Comparison of ENCODE assay signal across 19 cellular contexts in the genomic region with DNA sequence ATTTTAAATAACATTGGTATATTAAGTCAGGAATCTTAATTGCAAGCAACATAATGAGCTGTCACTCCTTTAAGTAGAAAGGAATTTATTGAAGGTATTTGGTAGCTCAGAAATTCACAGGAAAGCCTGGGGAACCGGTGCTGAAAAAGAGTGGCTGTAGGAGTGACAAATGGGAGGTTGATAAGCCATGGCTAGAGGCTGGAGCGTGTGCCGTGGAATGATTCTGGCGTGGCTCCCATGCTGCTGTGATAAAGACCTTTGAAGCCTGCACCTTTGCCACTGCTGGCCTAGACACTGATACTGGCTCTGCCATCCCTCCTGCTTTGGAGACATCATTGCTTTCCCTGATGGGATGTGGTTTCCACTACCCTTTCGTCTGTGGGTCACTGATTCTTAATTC.
"Had no signal": no experiment of that assay in that cellular context is flagged by ENCODE, and none has a peak within 500 bp of the region (broad histone marks: within the 10 kb centered on the region; RNA-seq: fewer than 3 reads in every experiment).

No MANE protein-coding gene starts in this region.

- H3K4me3 Mint-ChIP-seq: activated B cell treated with CpG ODN at 0.5 μM for 24 hours; activated CD4-positive, alpha-beta T cell treated with anti-CD3 and anti-CD28 coated beads for 36 hours; activated naive CD8-positive, alpha-beta T cell; activated T-cell treated with anti-CD3 and anti-CD28 coated beads, Interleukin-2, amount 50 U/mL, for 4 hours; naive thymus-derived CD8-positive, alpha-beta T cell; stimulated activated naive CD8-positive, alpha-beta T cell treated with anti-CD3 and anti-CD28 coated beads, Interleukin-15, amount 100 ng/mL, for 72 hours; T-helper 17 cell had no signal

- H3K27me3 ChIP-seq: tibial artery had no signal

- ATAC-seq: activated CD4-positive, alpha-beta T cell treated with anti-CD3 and anti-CD28 coated beads for 36 hours; activated T-cell treated with anti-CD3 and anti-CD28 coated beads, Interleukin-2, amount 50 U/mL, for 4 hours; lower lobe of right lung; naive thymus-derived CD8-positive, alpha-beta T cell; right cardiac atrium; stimulated activated naive CD8-positive, alpha-beta T cell treated with anti-CD3 and anti-CD28 coated beads, Interleukin-15, amount 100 ng/mL, for 72 hours; T-helper 17 cell had no signal

- H3K27ac Mint-ChIP-seq: activated B cell treated with CpG ODN at 0.5 μM for 24 hours; activated CD4-positive, alpha-beta T cell treated with anti-CD3 and anti-CD28 coated beads for 36 hours; activated naive CD8-positive, alpha-beta T cell; activated T-helper 2 cell treated with anti-CD3 and anti-CD28 coated beads, Interferon-gamma antibody, Interleukin-2, Interleukin-4, amounts not matched to agents 10 μg/mL and 5 μg/mL and 100 μg/mL, durations not matched to agents 14 hours and 24 hours and 36 hours; T-helper 17 cell had no signal

- H3K27me3 Mint-ChIP-seq: activated B cell treated with CpG ODN at 0.5 μM for 24 hours; activated CD4-positive, alpha-beta T cell treated with anti-CD3 and anti-CD28 coated beads for 36 hours; activated naive CD8-positive, alpha-beta T cell; naive thymus-derived CD8-positive, alpha-beta T cell; stimulated activated naive CD8-positive, alpha-beta T cell treated with anti-CD3 and anti-CD28 coated beads, Interleukin-15, amount 100 ng/mL, for 72 hours; T-helper 17 cell had no signal

- H3K9me3 ChIP-seq: lower lobe of right lung, prostate gland, tibial artery had no signal

- H3K4me1 Mint-ChIP-seq: activated CD4-positive, alpha-beta T cell treated with anti-CD3 and anti-CD28 coated beads for 36 hours; T-helper 17 cell had no signal

- H3K4me1 ChIP-seq: lower lobe of right lung, prostate gland, tibial artery had no signal

- H3K36me3 ChIP-seq: lower lobe of right lung, prostate gland, tibial artery had no signal

- H3K4me3 ChIP-seq: lower lobe of right lung, prostate gland, skin epidermis, tibial artery had no signal

- H3K27ac ChIP-seq: lower lobe of right lung, prostate gland, skin epidermis, tibial artery had no signal

- DNase-seq: activated B cell treated with CpG ODN at 0.5 μM for 24 hours; activated CD4-positive, alpha-beta T cell treated with anti-CD3 and anti-CD28 coated beads for 36 hours; activated CD4-positive, alpha-beta T cell treated with anti-CD3 and anti-CD28 coated beads, Interleukin-2, amount 50 U/mL, for 4 hours; activated CD8-positive, alpha-beta memory T cell treated with anti-CD3 and anti-CD28 coated beads, Interleukin-2, amount 50 U/mL, for 48 hours; activated naive CD4-positive, alpha-beta T cell; activated T-cell treated with anti-CD3 and anti-CD28 coated beads, Interleukin-2, amount 50 U/mL, for 4 hours; kidney glomerular epithelial cell; lower lobe of right lung; naive thymus-derived CD8-positive, alpha-beta T cell; stimulated activated CD4-positive, alpha-beta T cell treated with anti-CD3 and anti-CD28 coated beads, Interleukin-1b, Interleukin-23, amount 100 ng/mL, for 48 hours; stimulated activated naive CD8-positive, alpha-beta T cell treated with anti-CD3 and anti-CD28 coated beads, Interleukin-15, amount 100 ng/mL, for 72 hours; SW 1271; T-helper 17 cell; tibial artery had no signal
